In genomic region chr6:20564269-20564668, GRCh38 we compare ENCODE assay signal across 8 cellular contexts. TPM values are rescaled to one million over a fixed set of nuclear protein-coding genes. Genes with fewer than 3 reads are reported as not detected.
DNase-seq lines count a peak whose midpoint lies in the region; ATAC-seq and TF ChIP-seq lines count a peak whose summit lies in the region.

No MANE protein-coding gene starts in this region.

- no TSS peak for BruUV-seq in IMR-90 (replicated peaks; lab: Mats Ljungman, UMichigan)

- H4K8ac ChIP-seq in IMR-90 (ENCODE audit: low read depth in 2 of 2, low read length in 2 of 2), result no peak overlapping the region

- H3K4me1 Mint-ChIP-seq in stimulated activated naive CD8-positive, alpha-beta T cell treated with anti-CD3 and anti-CD28 coated beads, Interleukin-15, amount 100 ng/mL, for 72 hours, result peaks cover 11% of the 10 kb centered on the region

- no peak overlapping the region for H3K4ac ChIP-seq in IMR-90 (ENCODE audit: low read depth, low read length)

- no peak overlapping the region for H2AK5ac ChIP-seq in IMR-90 (ENCODE audit: low read depth, low read length)

- H3K4me1 ChIP-seq in IMR-90 (ENCODE audit: control insufficient read depth, insufficient read depth, low read length), result no peaks in the 10 kb centered on the region; the same call in 1 of the 2 replicates

- no peak overlapping the region for H2AFZ ChIP-seq in IMR-90 (replicated peaks; ENCODE audit: low read length, poor library complexity)

- DNase-seq in COLO829 (ENCODE audit: low spot score) (peak; percentile 37), IMR-90 (peak; percentile 27), kidney tubule cell (ENCODE audit: low spot score) (peak; percentile 43), T-helper 2 cell (no peak)
- no peak for DNase-seq in stimulated activated naive CD8-positive, alpha-beta T cell treated with anti-CD3 and anti-CD28 coated beads, Interleukin-15, amount 100 ng/mL, for 72 hours
- DNase-seq in stimulated activated CD4-positive, alpha-beta T cell treated with anti-CD3 and anti-CD28 coated beads, Interleukin-4, amount 100 ng/mL, for 24 hours, result no peak

- POLR2A ChIA-PET in IMR-90 (lab: Charles Lee; ENCODE audit: unreplicated experiment), result no interaction called here

- H3K9me1 ChIP-seq in IMR-90 (ENCODE audit: insufficient read depth, low read length), result no peaks in the 10 kb centered on the region

- H3K23ac ChIP-seq in IMR-90 (ENCODE audit: low read depth, low read length), result no peak overlapping the region

- H3K27ac ChIP-seq in IMR-90 (ENCODE audit: insufficient read depth, low read length), result no peak overlapping the region
- peak overlapping the region; percentile 19; the same call in 1 of the 2 replicates for H3K27ac ChIP-seq in VCaP

- intact Hi-C loops in IMR-90 (cut with micrococcal nuclease), result loop anchor here (1.0 to 10.0 kb wide), 4 partner anchors 311 to 1581 kb away; no protein-coding TSS in a partner anchor

- H3K9me3 ChIP-seq in IMR-90 (ENCODE audit: control insufficient read depth, insufficient read depth, low read length), result no peaks in the 10 kb centered on the region

- no peaks in the 10 kb centered on the region for H3K27me3 Mint-ChIP-seq in stimulated activated naive CD8-positive, alpha-beta T cell treated with anti-CD3 and anti-CD28 coated beads, Interleukin-15, amount 100 ng/mL, for 72 hours

- H4K5ac ChIP-seq in IMR-90 (ENCODE audit: low read depth, low read length), result no peak overlapping the region

- H3K4me3 Mint-ChIP-seq in stimulated activated naive CD8-positive, alpha-beta T cell treated with anti-CD3 and anti-CD28 coated beads, Interleukin-15, amount 100 ng/mL, for 72 hours, result peak overlapping the region in 1 of 2 donors; percentile 13

- H4K91ac ChIP-seq in IMR-90 (ENCODE audit: insufficient read depth, low read depth, low read length), result no peak overlapping the region

- H3K9ac ChIP-seq in IMR-90 (ENCODE audit: low read depth, low read length), result no peak overlapping the region

- no peak for TF ChIP-seq POLR2A in IMR-90 (IDR thresholded peaks at IDR 0.05; ENCODE audit: low read depth, low read length)

- H2BK120ac ChIP-seq in IMR-90 (ENCODE audit: low read depth, low read length), result no peak overlapping the region

- no peak overlapping the region for H2BK20ac ChIP-seq in IMR-90 (ENCODE audit: low read depth, low read length)

- dilution Hi-C loops in IMR-90 (cut with HindIII; ENCODE audit: low sequenced_read_pairs, unreplicated experiment), result no loop called here

- CTCF ChIA-PET in IMR-90 (lab: Yijun Ruan, JAX), result interaction anchor here (0.6 to 2.1 kb wide), 6 partner anchors 9 to 1169 kb away, joined by 3 to 8 read pairs (median 4); no protein-coding TSS in a partner anchor

- H3K14ac ChIP-seq in IMR-90 (replicated peaks; ENCODE audit: low read depth, low read length), result no peak overlapping the region

- no peak overlapping the region for H3K4me3 ChIP-seq in IMR-90 (ENCODE audit: insufficient read depth, low read depth, low read length)

- H3K18ac ChIP-seq in IMR-90 (ENCODE audit: low read depth, low read length), result no peak overlapping the region

- H3K79me1 ChIP-seq in IMR-90 (ENCODE audit: low read depth in 1 of 2, low read length in 2 of 2), result peaks cover 2 to 4% of the 10 kb centered on the region in 2 experiments; a peak in 2 of 4 replicates

- H2BK15ac ChIP-seq in IMR-90 (ENCODE audit: low read depth, low read length), result no peak overlapping the region

- no peak overlapping the region for H3K27ac Mint-ChIP-seq in stimulated activated naive CD8-positive, alpha-beta T cell treated with anti-CD3 and anti-CD28 coated beads, Interleukin-15, amount 100 ng/mL, for 72 hours

- H3K36me3 ChIP-seq in IMR-90 (ENCODE audit: control insufficient read depth, insufficient read depth, low read length), result no peaks in the 10 kb centered on the region

- no peak overlapping the region for H3K4me2 ChIP-seq in IMR-90 (ENCODE audit: low read depth, low read length)

- H2AK9ac ChIP-seq in IMR-90 (replicated peaks; ENCODE audit: low read depth, low read length, poor library complexity), result no peak overlapping the region

- no peaks in the 10 kb centered on the region for H3K9me3 Mint-ChIP-seq in stimulated activated naive CD8-positive, alpha-beta T cell treated with anti-CD3 and anti-CD28 coated beads, Interleukin-15, amount 100 ng/mL, for 72 hours

- no peak overlapping the region for H3K56ac ChIP-seq in IMR-90 (ENCODE audit: extremely low read depth, insufficient read depth, low read length)

- ATAC-seq in IMR-90 (ENCODE audit: low read depth) (peak; percentile 64), HG03159 (IDR thresholded peaks at IDR 0.05; ENCODE audit: unreplicated experiment) (no peak)
- no peak for ATAC-seq in stimulated activated naive CD8-positive, alpha-beta T cell treated with anti-CD3 and anti-CD28 coated beads, Interleukin-15, amount 100 ng/mL, for 72 hours

- TF ChIP-seq RAD21 in IMR-90 (IDR thresholded peaks at IDR 0.05; ENCODE audit: low read length), result peak; percentile 61

- H2BK5ac ChIP-seq in IMR-90 (ENCODE audit: low read depth, low read length, poor library complexity, severe bottlenecking), result no peak overlapping the region

- H4K20me1 ChIP-seq in IMR-90 (ENCODE audit: insufficient read depth, low read length), result no peaks in the 10 kb centered on the region

- H3K27me3 ChIP-seq in IMR-90 (ENCODE audit: control insufficient read depth, insufficient read depth, low read length), result no peaks in the 10 kb centered on the region

- in situ Hi-C loops in IMR-90 (cut with MboI; ENCODE audit: low sequenced_read_pairs), result loop anchor here (5.0 to 25.0 kb wide), 2 partner anchors 1023 to 1573 kb away; no protein-coding TSS in a partner anchor

- peak; percentile 59 for TF ChIP-seq CTCF in IMR-90 (conservative IDR thresholded peaks at IDR 0.05; ENCODE audit: low read depth, low read length)
- no peak for TF ChIP-seq CTCF in VCaP (conservative IDR thresholded peaks at IDR 0.05)

TF ChIP-seq in IMR-90, 13 proteins besides CTCF, POLR2A, EP300 and RAD21:
- TF ChIP-seq CEBPB (IDR thresholded peaks at IDR 0.05; ENCODE audit: low read depth, low read length) (no peak), MAFK (IDR thresholded peaks at IDR 0.05; ENCODE audit: low read depth, low read length) (no peak), SMC3 (IDR thresholded peaks at IDR 0.05; ENCODE audit: low read depth, low read length) (peak; percentile 51; the same call in 1 of the 2 replicates), MAZ (IDR thresholded peaks at IDR 0.05; ENCODE audit: borderline replicate concordance, low read depth, low read length) (no peak), FOS (IDR thresholded peaks at IDR 0.05; ENCODE audit: low read depth, low read length) (no peak)

RNA-seq across cellular contexts. Expression of gene CDKAL1, which starts 30.0 kb away (rescaled TPM):
- total RNA-seq in IMR-90 (2012; rRNA removed), result 13.1 and 17.5 TPM in 2 replicates
- 3.1 and 3.7 TPM in 2 replicates for polyA plus RNA-seq in IMR-90 (2012; rRNA removed)
- polyA plus RNA-seq in IMR-90 (2012; cell fraction: cytosol; rRNA removed), result 0.79 and 1.1 TPM in 2 replicates
- 0.50 and 4.1 TPM in 2 replicates for polyA plus RNA-seq in IMR-90 (2012; cell fraction: nucleus; rRNA removed; ENCODE audit: low replicate concordance)

Comparison
In these comparisons a context has a peak if more than half of its experiments do, and no peak if none do; other contexts are left out.
1. DNase-seq: peak in COLO829 (single experiment), IMR-90 (single experiment) and kidney tubule cell (single experiment); none in stimulated activated naive CD8-positive, alpha-beta T cell treated with anti-CD3 and anti-CD28 coated beads, Interleukin-15, amount 100 ng/mL, for 72 hours (0 of 2), T-helper 2 cell (0 of 5) and stimulated activated CD4-positive, alpha-beta T cell treated with anti-CD3 and anti-CD28 coated beads, Interleukin-4, amount 100 ng/mL, for 24 hours (single experiment).